ENCODE assay signal across 38 cellular contexts in the genomic region with DNA sequence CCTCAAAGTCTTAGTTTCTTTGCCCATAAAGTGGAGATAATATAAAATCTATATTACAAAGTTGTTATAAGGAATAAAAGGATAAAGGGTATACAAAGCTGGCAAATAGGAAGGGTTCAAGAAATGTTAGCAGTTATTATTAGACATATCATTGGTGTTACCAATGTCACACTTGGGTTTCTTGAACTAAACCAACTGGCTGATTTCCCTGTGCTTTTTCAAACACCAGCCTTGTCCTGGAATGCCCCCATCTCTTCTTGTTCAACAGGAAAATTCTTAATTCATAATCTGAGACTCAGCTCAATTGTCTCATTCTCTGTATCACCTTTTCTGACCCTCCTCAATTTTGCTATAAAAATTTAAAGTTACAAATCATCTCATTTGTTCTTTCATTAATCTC.
"Had no signal": no experiment of that assay in that cellular context is flagged by ENCODE, and none has a peak within 500 bp of the region (broad histone marks: within the 10 kb centered on the region; RNA-seq: fewer than 3 reads in every experiment).

No MANE protein-coding gene starts in this region.

- ATAC-seq: activated CD8-positive, alpha-beta T cell treated with anti-CD3 and anti-CD28 coated beads for 36 hours; activated naive CD4-positive, alpha-beta T cell treated with anti-CD3 and anti-CD28 coated beads, Interleukin-2, amount 50 U/mL, for 72 hours; activated T-cell treated with anti-CD3 and anti-CD28 coated beads, Interleukin-2, amount 50 U/mL, for 4 hours; activated T-cell treated with anti-CD3 and anti-CD28 coated beads, Interleukin-2, amount 50 U/mL, for 72 hours; activated T-helper 17 cell treated with anti-CD3 and anti-CD28 coated beads, Interleukin-2, amount 50 U/mL, for 72 hours had no signal

- H3K27me3 Mint-ChIP-seq: activated B cell treated with CpG ODN at 0.5 μM for 24 hours; activated CD4-positive, alpha-beta memory T cell treated with anti-CD3 and anti-CD28 coated beads for 36 hours; activated CD4-positive, alpha-beta T cell treated with anti-CD3 and anti-CD28 coated beads, Interleukin-2, amount 10 ng/mL, durations not matched to agents 24 days and 14 days; activated CD8-positive, alpha-beta T cell treated with anti-CD3 and anti-CD28 coated beads for 36 hours; activated naive CD8-positive, alpha-beta T cell treated with anti-CD3 and anti-CD28 coated beads for 36 hours; activated T-helper 17 cell treated with anti-CD3 and anti-CD28 coated beads, Interleukin-2, amount 50 U/mL, for 72 hours; central memory CD8-positive, alpha-beta T cell had no signal

- FAIRE-seq: bronchial epithelial cell, TTC549 had no signal

- H3K27ac ChIP-seq: cardiac muscle cell, VCaP had no signal

- H3K4me3 Mint-ChIP-seq: activated B cell treated with CpG ODN at 0.5 μM for 24 hours; activated CD4-positive, alpha-beta memory T cell treated with anti-CD3 and anti-CD28 coated beads for 36 hours; activated CD4-positive, alpha-beta T cell treated with anti-CD3 and anti-CD28 coated beads, Interleukin-2, amount 10 ng/mL, durations not matched to agents 24 days and 14 days; activated CD8-positive, alpha-beta T cell treated with anti-CD3 and anti-CD28 coated beads for 36 hours; activated naive CD4-positive, alpha-beta T cell treated with anti-CD3 and anti-CD28 coated beads for 36 hours; activated naive CD8-positive, alpha-beta T cell treated with anti-CD3 and anti-CD28 coated beads for 36 hours; activated T-cell treated with anti-CD3 and anti-CD28 coated beads, Interleukin-2, amount 50 U/mL, for 4 hours; activated T-cell treated with anti-CD3 and anti-CD28 coated beads, Interleukin-2, amount 50 U/mL, for 72 hours; activated T-helper 1 cell treated with anti-CD3 and anti-CD28 coated beads, Interleukin-12 subunit alpha, Interleukin-12 subunit beta, Interleukin-2, Interleukin-4 antibody, amounts not matched to agents 30 ng/mL and 10 ng/mL and 1 ng/mL, durations not matched to agents 14 hours and 24 hours and 36 hours; activated T-helper 17 cell treated with anti-CD3 and anti-CD28 coated beads, Interleukin-2, amount 50 U/mL, for 72 hours; brain; central memory CD8-positive, alpha-beta T cell; T-helper 1 cell treated with Interleukin-12 subunit alpha and Interleukin-12 subunit beta and Interleukin-4 antibody, amounts not matched to agents 30 μg/mL and 1 μg/mL, for 36 hours; T-helper 2 cell treated with Interferon-gamma antibody and Interleukin-4, amounts not matched to agents 5 μg/mL and 100 μg/mL, for 36 hours had no signal

- H3K27ac Mint-ChIP-seq: activated B cell treated with CpG ODN at 0.5 μM for 24 hours; activated CD4-positive, alpha-beta memory T cell treated with anti-CD3 and anti-CD28 coated beads for 36 hours; activated CD4-positive, alpha-beta T cell treated with anti-CD3 and anti-CD28 coated beads, Interleukin-2, amount 10 ng/mL, durations not matched to agents 24 days and 14 days; activated CD8-positive, alpha-beta T cell treated with anti-CD3 and anti-CD28 coated beads for 36 hours; activated naive CD4-positive, alpha-beta T cell treated with anti-CD3 and anti-CD28 coated beads for 36 hours; activated naive CD4-positive, alpha-beta T cell treated with anti-CD3 and anti-CD28 coated beads, Interleukin-2, amount 50 U/mL, for 72 hours; activated naive CD8-positive, alpha-beta T cell treated with anti-CD3 and anti-CD28 coated beads for 36 hours; activated T-cell treated with anti-CD3 and anti-CD28 coated beads, Interleukin-2, amount 50 U/mL, for 72 hours; activated T-helper 1 cell treated with anti-CD3 and anti-CD28 coated beads, Interleukin-12 subunit alpha, Interleukin-12 subunit beta, Interleukin-2, Interleukin-4 antibody, amounts not matched to agents 30 ng/mL and 10 ng/mL and 1 ng/mL, durations not matched to agents 14 hours and 24 hours and 36 hours; activated T-helper 17 cell treated with anti-CD3 and anti-CD28 coated beads, Interleukin-2, amount 50 U/mL, for 72 hours; brain; T-helper 1 cell treated with Interleukin-12 subunit alpha and Interleukin-12 subunit beta and Interleukin-4 antibody, amounts not matched to agents 30 μg/mL and 1 μg/mL, for 36 hours; T-helper 2 cell treated with Interferon-gamma antibody and Interleukin-4, amounts not matched to agents 5 μg/mL and 100 μg/mL, for 36 hours had no signal

- H3K9me3 ChIP-seq: adrenal gland had no signal

- H3K9me3 Mint-ChIP-seq: activated B cell treated with CpG ODN at 0.5 μM for 24 hours; activated CD4-positive, alpha-beta memory T cell treated with anti-CD3 and anti-CD28 coated beads for 36 hours; activated CD4-positive, alpha-beta T cell treated with anti-CD3 and anti-CD28 coated beads, Interleukin-2, amount 10 ng/mL, durations not matched to agents 24 days and 14 days; activated CD8-positive, alpha-beta T cell treated with anti-CD3 and anti-CD28 coated beads for 36 hours; activated naive CD4-positive, alpha-beta T cell treated with anti-CD3 and anti-CD28 coated beads for 36 hours; activated naive CD4-positive, alpha-beta T cell treated with anti-CD3 and anti-CD28 coated beads, Interleukin-2, amount 50 U/mL, for 72 hours; activated naive CD8-positive, alpha-beta T cell treated with anti-CD3 and anti-CD28 coated beads for 36 hours; activated T-cell treated with anti-CD3 and anti-CD28 coated beads, Interleukin-2, amount 50 U/mL, for 4 hours; activated T-helper 1 cell treated with anti-CD3 and anti-CD28 coated beads, Interleukin-12 subunit alpha, Interleukin-12 subunit beta, Interleukin-2, Interleukin-4 antibody, amounts not matched to agents 30 ng/mL and 10 ng/mL and 1 ng/mL, durations not matched to agents 14 hours and 24 hours and 36 hours; brain; T-helper 1 cell treated with Interleukin-12 subunit alpha and Interleukin-12 subunit beta and Interleukin-4 antibody, amounts not matched to agents 30 μg/mL and 1 μg/mL, for 36 hours; T-helper 2 cell treated with Interferon-gamma antibody and Interleukin-4, amounts not matched to agents 5 μg/mL and 100 μg/mL, for 36 hours had no signal

- H3K36me3 Mint-ChIP-seq: activated CD4-positive, alpha-beta memory T cell treated with anti-CD3 and anti-CD28 coated beads for 36 hours; activated naive CD4-positive, alpha-beta T cell treated with anti-CD3 and anti-CD28 coated beads, Interleukin-2, amount 50 U/mL, for 72 hours; activated naive CD8-positive, alpha-beta T cell treated with anti-CD3 and anti-CD28 coated beads for 36 hours; brain had no signal

- H3K4me1 ChIP-seq: adrenal gland had no signal

- H3K27me3 ChIP-seq: adrenal gland, cardiac muscle cell had no signal

- H3K4me1 Mint-ChIP-seq: activated B cell treated with CpG ODN at 0.5 μM for 24 hours; activated CD4-positive, alpha-beta T cell treated with anti-CD3 and anti-CD28 coated beads, Interleukin-2, amount 10 ng/mL, durations not matched to agents 24 days and 14 days; activated naive CD8-positive, alpha-beta T cell treated with anti-CD3 and anti-CD28 coated beads for 36 hours; activated T-helper 17 cell treated with anti-CD3 and anti-CD28 coated beads, Interleukin-2, amount 50 U/mL, for 72 hours; central memory CD8-positive, alpha-beta T cell had no signal

- H3K36me3 ChIP-seq: adrenal gland, cardiac muscle cell had no signal

- H3K4me3 ChIP-seq: adrenal gland, cardiac muscle cell had no signal

- DNase-seq: activated B cell treated with CpG ODN at 0.5 μM for 24 hours; activated CD4-positive, alpha-beta memory T cell treated with anti-CD3 and anti-CD28 coated beads for 36 hours; activated CD4-positive, alpha-beta T cell treated with anti-CD3 and anti-CD28 coated beads for 4 hours; activated CD4-positive, alpha-beta T cell treated with anti-CD3 and anti-CD28 coated beads, Interleukin-2, amount 10 ng/mL, durations not matched to agents 24 days and 14 days; activated CD4-positive, alpha-beta T cell treated with anti-CD3 and anti-CD28 coated beads, Interleukin-2, amount 50 U/mL, for 1 hour; activated CD4-positive, alpha-beta T cell treated with anti-CD3 and anti-CD28 coated beads, Interleukin-2, amount 50 U/mL, for 4 hours; activated CD4-positive, CD25-positive, alpha-beta regulatory T cell treated with anti-CD3 and anti-CD28 coated beads, Interleukin-2, amount 50 U/mL, for 72 hours; activated CD8-positive, alpha-beta memory T cell treated with anti-CD3 and anti-CD28 coated beads, Interleukin-2, amount 50 U/mL, for 4 hours; activated CD8-positive, alpha-beta T cell treated with anti-CD3 and anti-CD28 coated beads for 36 hours; activated effector memory CD4-positive, alpha-beta T cell treated with anti-CD3 and anti-CD28 coated beads, Interleukin-2, amount 50 U/mL, for 16 hours; activated gamma-delta T cell treated with Interleukin-2 at 50 U/mL for 16 hours; activated naive CD4-positive, alpha-beta T cell; activated naive CD4-positive, alpha-beta T cell treated with anti-CD3 and anti-CD28 coated beads for 36 hours; activated naive CD4-positive, alpha-beta T cell treated with anti-CD3 and anti-CD28 coated beads, Interleukin-2, amount 50 U/mL, for 16 hours; activated naive CD8-positive, alpha-beta T cell treated with anti-CD3 and anti-CD28 coated beads for 36 hours; activated T-cell treated with anti-CD3 and anti-CD28 coated beads for 4 hours; activated T-cell treated with anti-CD3 and anti-CD28 coated beads, Interleukin-2, amount 50 U/mL, for 1 hour; activated T-cell treated with anti-CD3 and anti-CD28 coated beads, Interleukin-2, amount 50 U/mL, for 4 hours; activated T-cell treated with anti-CD3 and anti-CD28 coated beads, Interleukin-2, amount 50 U/mL, for 72 hours; adrenal gland; amniotic stem cell; aorta; caudate nucleus; cerebellar nuclear complex; T-helper 1 cell; T-helper 2 cell; T-helper 9 cell had no signal
